11 cellular contexts compared by ENCODE assay signal in genomic region chr7:1693991-1694524, GRCh38. TPM values are rescaled to one million over a fixed set of nuclear protein-coding genes. Genes with fewer than 3 reads are reported as not detected.
DNase-seq lines count a peak whose midpoint lies in the region; ATAC-seq and TF ChIP-seq lines count a peak whose summit lies in the region.
"Had no signal": no experiment of that assay in that cellular context is flagged by ENCODE, and none has a peak within 500 bp of the region (broad histone marks: within the 10 kb centered on the region; RNA-seq: fewer than 3 reads in every experiment).

No MANE protein-coding gene starts in this region.

- H3K27me3 ChIP-seq in transverse colon: peaks cover 4% of the 10 kb centered on the region

- H3K4me1 ChIP-seq in transverse colon: no peaks in the 10 kb centered on the region
- H3K4me1 ChIP-seq: parathyroid adenoma had no signal

- TF ChIP-seq CTCF in Calu3 (IDR thresholded peaks at IDR 0.05; ENCODE audit: unreplicated experiment) (no peak), choroid plexus epithelial cell (conservative IDR thresholded peaks at IDR 0.05; ENCODE audit: low read depth, low read length) (no peak), transverse colon (IDR thresholded peaks at IDR 0.05) (no peak)

- H3K27ac Mint-ChIP-seq in Calu3 (ENCODE audit: unreplicated experiment): no peak overlapping the region
- H3K27ac Mint-ChIP-seq in stimulated activated memory B cell treated with anti-CD40 and anti-IgM and Interleukin-4, amounts not matched to agents 10 μg/mL and 1 μg/mL and 100 μg/mL, for 72 hours: no peak overlapping the region
- H3K27ac Mint-ChIP-seq: T-cell had no signal

- peaks cover 3% of the 10 kb centered on the region for H3K36me3 Mint-ChIP-seq in Calu3 (ENCODE audit: insufficient read depth, unreplicated experiment)
- no peaks in the 10 kb centered on the region for H3K36me3 Mint-ChIP-seq in stimulated activated memory B cell treated with anti-CD40 and anti-IgM and Interleukin-4, amounts not matched to agents 10 μg/mL and 1 μg/mL and 100 μg/mL, for 72 hours
- H3K36me3 Mint-ChIP-seq: T-cell had no signal

- in situ Hi-C loops in transverse colon (cut with MboI; ENCODE audit: low pct_ligation_motif_present in 1 of 4, low pct_unique_long_range_greater_than_20kb in 1 of 4, low sequenced_read_pairs in 3 of 4): no loop called here

- no peak for ATAC-seq in GM21786 (IDR thresholded peaks at IDR 0.05; ENCODE audit: unreplicated experiment)
- ATAC-seq in stimulated activated memory B cell treated with anti-CD40 and anti-IgM and Interleukin-4, amounts not matched to agents 10 μg/mL and 1 μg/mL and 100 μg/mL, for 72 hours: no peak
- ATAC-seq: T-cell had no signal

- 63% methylated on average over 16 of the region's 16 CpGs; no CpG with 5 or more reads in 1 of the 2 donors for WGBS in transverse colon (ENCODE audit: low coverage in 1 of 2), 2 donors

- H3K36me3 ChIP-seq in transverse colon: no peaks in the 10 kb centered on the region

- H3K9me3 ChIP-seq in transverse colon: no peaks in the 10 kb centered on the region

- intact Hi-C loops in Calu3 (cut with micrococcal nuclease; ENCODE audit: unreplicated experiment): no loop called here
- intact Hi-C loops in transverse colon (cut with DNase I; ENCODE audit: low total_unique reads): no loop called here

- peaks cover 6% of the 10 kb centered on the region for H3K9me3 Mint-ChIP-seq in Calu3 (ENCODE audit: low read depth, unreplicated experiment)
- H3K9me3 Mint-ChIP-seq in stimulated activated memory B cell treated with anti-CD40 and anti-IgM and Interleukin-4, amounts not matched to agents 10 μg/mL and 1 μg/mL and 100 μg/mL, for 72 hours: peaks cover 10% of the 10 kb centered on the region

- no peak for TF ChIP-seq POLR2A in transverse colon (IDR thresholded peaks at IDR 0.05)

- H3K4me3 Mint-ChIP-seq in Calu3 (ENCODE audit: low read depth, unreplicated experiment): no peak overlapping the region
- H3K4me3 Mint-ChIP-seq in stimulated activated memory B cell treated with anti-CD40 and anti-IgM and Interleukin-4, amounts not matched to agents 10 μg/mL and 1 μg/mL and 100 μg/mL, for 72 hours: no peak overlapping the region
- H3K4me3 Mint-ChIP-seq: T-cell had no signal

- BruUV-seq in Calu3 (replicated peaks; lab: Mats Ljungman, UMichigan): no TSS peak

- CTCF ChIA-PET in Calu3 (lab: Charles Lee): interaction anchor here (0.9 to 1.5 kb wide), 2 partner anchors 21 to 22 kb away, joined by 3 read pairs; no protein-coding TSS in a partner anchor

- DNase-seq in Calu3: peak; percentile 39
- DNase-seq in NCI-H146 treated with DMSO at 0.1 percent for 48 hours (lab: John Stamatoyannopoulos, UW; ENCODE audit: unreplicated experiment): peak; percentile 20
- peak; percentile 79 for DNase-seq in choroid plexus epithelial cell (ENCODE audit: low read depth)
- peak; percentile 53 for DNase-seq in myocyte (ENCODE audit: low read depth)
- DNase-seq in transverse colon: no peak
- no peak for DNase-seq in activated CD4-positive, alpha-beta T cell treated with anti-CD3 and anti-CD28 coated beads, Interleukin-2, amount 50 U/mL, for 1 hour
- DNase-seq: effector CD4-positive, alpha-beta T cell had no signal

- H3K4me3 ChIP-seq in choroid plexus epithelial cell (ENCODE audit: low read depth, low read length) (no peak overlapping the region), transverse colon (no peak overlapping the region)

- peaks cover 98% of the 10 kb centered on the region for H3K27me3 Mint-ChIP-seq in Calu3 (ENCODE audit: unreplicated experiment)
- peaks cover 67% of the 10 kb centered on the region for H3K27me3 Mint-ChIP-seq in stimulated activated memory B cell treated with anti-CD40 and anti-IgM and Interleukin-4, amounts not matched to agents 10 μg/mL and 1 μg/mL and 100 μg/mL, for 72 hours

- no peak overlapping the region for H3K27ac ChIP-seq in transverse colon
- H3K27ac ChIP-seq: parathyroid adenoma had no signal

- no peak for TF ChIP-seq EP300 in transverse colon (IDR thresholded peaks at IDR 0.05; ENCODE audit: low read depth)

- no peaks in the 10 kb centered on the region for H3K4me1 Mint-ChIP-seq in Calu3 (ENCODE audit: low read depth, unreplicated experiment)
- H3K4me1 Mint-ChIP-seq in stimulated activated memory B cell treated with anti-CD40 and anti-IgM and Interleukin-4, amounts not matched to agents 10 μg/mL and 1 μg/mL and 100 μg/mL, for 72 hours: no peaks in the 10 kb centered on the region

RNA-seq across cellular contexts. Expression of gene ELFN1, which starts 24.0 kb away (rescaled TPM):
- 0.27 TPM in 1 of 2 replicates, not detected in the other for total RNA-seq in Calu3 (2022)
- total RNA-seq in myocyte: not detected in 2 replicates
- 0.09 TPM for polyA plus RNA-seq in myocyte (2012)
- under 1 TPM in 3 of 4 donors, not detected in 1; 0.14 to 0.60 (median 0.32) TPM for total RNA-seq in transverse colon

Comparison
In these comparisons a context has a peak if more than half of its experiments do, and no peak if none do; other contexts are left out.
1. DNase-seq: peak in Calu3 (single experiment), NCI-H146 treated with DMSO at 0.1 percent for 48 hours (single experiment), choroid plexus epithelial cell (single experiment) and myocyte (single experiment); none in transverse colon (single experiment) and activated CD4-positive, alpha-beta T cell treated with anti-CD3 and anti-CD28 coated beads, Interleukin-2, amount 50 U/mL, for 1 hour (single experiment).